In genomic region chr4:25654031-25654970, GRCh38 we compare ENCODE assay signal across 1 cellular context.
TF ChIP-seq lines count a peak whose summit lies in the region.

No MANE protein-coding gene starts in this region.

TF ChIP-seq in HepG2, 621 proteins besides CTCF, POLR2A, EP300 and RAD21:
- TF ChIP-seq ZNF660 (CRISPR knock-in tag; IDR thresholded peaks at IDR 0.05; ENCODE audit: borderline replicate concordance, low read depth) (no peak), HNF4G (IDR thresholded peaks at IDR 0.05; ENCODE audit: borderline replicate concordance, low read depth, low read length) (no peak), HNF4G (CRISPR knock-in tag; IDR thresholded peaks at IDR 0.05; ENCODE audit: borderline replicate concordance, low read depth) (no peak), ZNF333 (CRISPR knock-in tag; IDR thresholded peaks at IDR 0.05; ENCODE audit: borderline replicate concordance) (no peak), GTF3A (CRISPR knock-in tag; conservative IDR thresholded peaks at IDR 0.05) (no peak), NFKB2 (CRISPR knock-in tag; IDR thresholded peaks at IDR 0.05; ENCODE audit: borderline replicate concordance) (no peak), ZNF891 (CRISPR knock-in tag; IDR thresholded peaks at IDR 0.05) (no peak), THAP8 (CRISPR knock-in tag; IDR thresholded peaks at IDR 0.05; ENCODE audit: borderline replicate concordance) (no peak), ZNF704 (CRISPR knock-in tag; IDR thresholded peaks at IDR 0.05; ENCODE audit: borderline replicate concordance) (no peak), BHLHE40 (IDR thresholded peaks at IDR 0.05; ENCODE audit: low read length) (no peak), RBM39 (IDR thresholded peaks at IDR 0.05; ENCODE audit: low read depth, low read length, poor library complexity, severe bottlenecking) (no peak), PITX1 (CRISPR knock-in tag; IDR thresholded peaks at IDR 0.05) (no peak), ZNF672 (CRISPR knock-in tag; IDR thresholded peaks at IDR 0.05) (no peak)
- TF ChIP-seq, protein P1, sequence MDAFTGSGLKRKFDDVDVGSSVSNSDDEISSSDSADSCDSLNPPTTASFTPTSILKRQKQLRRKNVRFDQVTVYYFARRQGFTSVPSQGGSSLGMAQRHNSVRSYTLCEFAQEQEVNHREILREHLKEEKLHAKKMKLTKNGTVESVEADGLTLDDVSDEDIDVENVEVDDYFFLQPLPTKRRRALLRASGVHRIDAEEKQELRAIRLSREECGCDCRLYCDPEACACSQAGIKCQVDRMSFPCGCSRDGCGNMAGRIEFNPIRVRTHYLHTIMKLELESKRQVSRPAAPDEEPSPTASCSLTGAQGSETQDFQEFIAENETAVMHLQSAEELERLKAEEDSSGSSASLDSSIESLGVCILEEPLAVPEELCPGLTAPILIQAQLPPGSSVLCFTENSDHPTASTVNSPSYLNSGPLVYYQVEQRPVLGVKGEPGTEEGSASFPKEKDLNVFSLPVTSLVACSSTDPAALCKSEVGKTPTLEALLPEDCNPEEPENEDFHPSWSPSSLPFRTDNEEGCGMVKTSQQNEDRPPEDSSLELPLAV (CRISPR knock-in tag; conservative IDR thresholded peaks at IDR 0.05; ENCODE audit: low read depth) = no peak
- TF ChIP-seq, protein P2, sequence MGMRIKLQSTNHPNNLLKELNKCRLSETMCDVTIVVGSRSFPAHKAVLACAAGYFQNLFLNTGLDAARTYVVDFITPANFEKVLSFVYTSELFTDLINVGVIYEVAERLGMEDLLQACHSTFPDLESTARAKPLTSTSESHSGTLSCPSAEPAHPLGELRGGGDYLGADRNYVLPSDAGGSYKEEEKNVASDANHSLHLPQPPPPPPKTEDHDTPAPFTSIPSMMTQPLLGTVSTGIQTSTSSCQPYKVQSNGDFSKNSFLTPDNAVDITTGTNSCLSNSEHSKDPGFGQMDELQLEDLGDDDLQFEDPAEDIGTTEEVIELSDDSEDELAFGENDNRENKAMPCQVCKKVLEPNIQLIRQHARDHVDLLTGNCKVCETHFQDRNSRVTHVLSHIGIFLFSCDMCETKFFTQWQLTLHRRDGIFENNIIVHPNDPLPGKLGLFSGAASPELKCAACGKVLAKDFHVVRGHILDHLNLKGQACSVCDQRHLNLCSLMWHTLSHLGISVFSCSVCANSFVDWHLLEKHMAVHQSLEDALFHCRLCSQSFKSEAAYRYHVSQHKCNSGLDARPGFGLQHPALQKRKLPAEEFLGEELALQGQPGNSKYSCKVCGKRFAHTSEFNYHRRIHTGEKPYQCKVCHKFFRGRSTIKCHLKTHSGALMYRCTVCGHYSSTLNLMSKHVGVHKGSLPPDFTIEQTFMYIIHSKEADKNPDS (CRISPR knock-in tag; IDR thresholded peaks at IDR 0.05) = no peak
